8 cellular contexts compared by ENCODE assay signal in genomic region chr22:42519544-42520237, GRCh38. TPM values are rescaled to one million over a fixed set of nuclear protein-coding genes. Genes with fewer than 3 reads are reported as not detected.
DNase-seq lines count a peak whose midpoint lies in the region; ATAC-seq and TF ChIP-seq lines count a peak whose summit lies in the region.

Gene RRP7A, minus strand, starts transcription at chr22:42519796. Its CDS starts 10 bp downstream, at chr22:42519786.

- peak within 1 kb of the TSS; percentile 95 to 98 (median 98) for H3K4me3 Mint-ChIP-seq in CD4-positive, CD25-positive, alpha-beta regulatory T cell
- H3K4me3 Mint-ChIP-seq in activated T-helper 2 cell treated with anti-CD3 and anti-CD28 coated beads, Interferon-gamma antibody, Interleukin-2, Interleukin-4, amounts not matched to agents 10 μg/mL and 5 μg/mL and 100 μg/mL, durations not matched to agents 14 hours and 24 hours and 36 hours (ENCODE audit: low read depth): peak within 1 kb of the TSS; percentile 98
- peak within 1 kb of the TSS; percentile 93 for H3K4me3 Mint-ChIP-seq in natural killer cell
- H3K4me3 Mint-ChIP-seq in stimulated activated naive B cell treated with anti-CD40 and anti-IgM and Interleukin-4, amounts not matched to agents 10 μg/mL and 1 μg/mL and 100 μg/mL, for 72 hours: peak within 1 kb of the TSS; percentile 99 to 100

- H3K4me1 ChIP-seq in CD4-positive, CD25-positive, alpha-beta regulatory T cell (ENCODE audit: control insufficient read depth, insufficient read depth, low read length, poor library complexity, severe bottlenecking): peaks cover 5% of the 10 kb centered on the region

- no peaks in the 10 kb centered on the region for H3K9me3 ChIP-seq in CD4-positive, CD25-positive, alpha-beta regulatory T cell (ENCODE audit: control insufficient read depth in 2 of 2, low read length in 2 of 2)

- intact Hi-C loops in activated T-helper 2 cell treated with anti-CD3 and anti-CD28 coated beads, Interferon-gamma antibody, Interleukin-2, Interleukin-4, amounts not matched to agents 10 μg/mL and 5 μg/mL and 100 μg/mL, durations not matched to agents 14 hours and 24 hours and 36 hours (cut with micrococcal nuclease): no loop called here
- intact Hi-C loops in natural killer cell (cut with micrococcal nuclease): no loop called here

- H3K36me3 ChIP-seq in CD4-positive, CD25-positive, alpha-beta regulatory T cell (ENCODE audit: control insufficient read depth, insufficient read depth, low read length): peaks cover 17% of the 10 kb centered on the region

- H3K27me3 ChIP-seq in CD4-positive, CD25-positive, alpha-beta regulatory T cell (ENCODE audit: control insufficient read depth, insufficient read depth, low read length): no peaks in the 10 kb centered on the region

- no peaks in the 10 kb centered on the region for H3K27me3 Mint-ChIP-seq in CD4-positive, CD25-positive, alpha-beta regulatory T cell
- H3K27me3 Mint-ChIP-seq in activated T-helper 2 cell treated with anti-CD3 and anti-CD28 coated beads, Interferon-gamma antibody, Interleukin-2, Interleukin-4, amounts not matched to agents 10 μg/mL and 5 μg/mL and 100 μg/mL, durations not matched to agents 14 hours and 24 hours and 36 hours (ENCODE audit: low read depth): no peaks in the 10 kb centered on the region
- H3K27me3 Mint-ChIP-seq in natural killer cell (ENCODE audit: low read depth in 2 of 2): no peaks in the 10 kb centered on the region
- H3K27me3 Mint-ChIP-seq in stimulated activated naive B cell treated with anti-CD40 and anti-IgM and Interleukin-4, amounts not matched to agents 10 μg/mL and 1 μg/mL and 100 μg/mL, for 72 hours: no peaks in the 10 kb centered on the region

- no peaks in the 10 kb centered on the region for H3K36me3 Mint-ChIP-seq in CD4-positive, CD25-positive, alpha-beta regulatory T cell
- peaks cover 9% of the 10 kb centered on the region for H3K36me3 Mint-ChIP-seq in activated T-helper 2 cell treated with anti-CD3 and anti-CD28 coated beads, Interferon-gamma antibody, Interleukin-2, Interleukin-4, amounts not matched to agents 10 μg/mL and 5 μg/mL and 100 μg/mL, durations not matched to agents 14 hours and 24 hours and 36 hours (ENCODE audit: low read depth)
- no peaks in the 10 kb centered on the region for H3K36me3 Mint-ChIP-seq in natural killer cell
- H3K36me3 Mint-ChIP-seq in stimulated activated naive B cell treated with anti-CD40 and anti-IgM and Interleukin-4, amounts not matched to agents 10 μg/mL and 1 μg/mL and 100 μg/mL, for 72 hours: peaks cover 11 to 22% of the 10 kb centered on the region in 2 donors

- TF ChIP-seq CTCF in natural killer cell (IDR thresholded peaks at IDR 0.05): no peak

- H3K4me3 ChIP-seq in CD4-positive, CD25-positive, alpha-beta regulatory T cell (ENCODE audit: low read depth, low read length): peak within 1 kb of the TSS; percentile 72

- peaks cover 4 to 21% (median 10%) of the 10 kb centered on the region in 4 donors for H3K4me1 Mint-ChIP-seq in CD4-positive, CD25-positive, alpha-beta regulatory T cell
- peaks cover 9% of the 10 kb centered on the region for H3K4me1 Mint-ChIP-seq in activated T-helper 2 cell treated with anti-CD3 and anti-CD28 coated beads, Interferon-gamma antibody, Interleukin-2, Interleukin-4, amounts not matched to agents 10 μg/mL and 5 μg/mL and 100 μg/mL, durations not matched to agents 14 hours and 24 hours and 36 hours (ENCODE audit: low read depth)
- H3K4me1 Mint-ChIP-seq in natural killer cell: peaks cover 13 to 14% of the 10 kb centered on the region in 2 donors
- peaks cover 20 to 30% of the 10 kb centered on the region in 2 donors for H3K4me1 Mint-ChIP-seq in stimulated activated naive B cell treated with anti-CD40 and anti-IgM and Interleukin-4, amounts not matched to agents 10 μg/mL and 1 μg/mL and 100 μg/mL, for 72 hours

- peaks cover 0 to 2% (median 0%) of the 10 kb centered on the region in 7 donors for H3K9me3 Mint-ChIP-seq in CD4-positive, CD25-positive, alpha-beta regulatory T cell
- no peaks in the 10 kb centered on the region for H3K9me3 Mint-ChIP-seq in activated T-helper 2 cell treated with anti-CD3 and anti-CD28 coated beads, Interferon-gamma antibody, Interleukin-2, Interleukin-4, amounts not matched to agents 10 μg/mL and 5 μg/mL and 100 μg/mL, durations not matched to agents 14 hours and 24 hours and 36 hours
- no peaks in the 10 kb centered on the region for H3K9me3 Mint-ChIP-seq in natural killer cell
- H3K9me3 Mint-ChIP-seq in stimulated activated naive B cell treated with anti-CD40 and anti-IgM and Interleukin-4, amounts not matched to agents 10 μg/mL and 1 μg/mL and 100 μg/mL, for 72 hours: no peaks in the 10 kb centered on the region

- peak; percentile 76 to 90 (median 84) for DNase-seq in CD4-positive, CD25-positive, alpha-beta regulatory T cell
- DNase-seq in HT-29 (ENCODE audit: low spot score) (peak; percentile 51), RPMI8226 (peak; percentile 86), fibroblast of peridontal ligament (ENCODE audit: extremely low read depth) (peak; percentile 48), natural killer cell (peak; percentile 82)
- DNase-seq in activated T-helper 2 cell treated with anti-CD3 and anti-CD28 coated beads, Interferon-gamma antibody, Interleukin-2, Interleukin-4, amounts not matched to agents 10 μg/mL and 5 μg/mL and 100 μg/mL, durations not matched to agents 14 hours and 24 hours and 36 hours (ENCODE audit: low spot score): peak; percentile 78
- peak; percentile 61 for DNase-seq in stimulated activated naive B cell treated with anti-CD40 and anti-IgM and Interleukin-4, amounts not matched to agents 10 μg/mL and 1 μg/mL and 100 μg/mL, for 72 hours

- ATAC-seq in CD4-positive, CD25-positive, alpha-beta regulatory T cell (ENCODE audit: low read depth in 2 of 2): peak; percentile 95
- ATAC-seq in GM19324 (IDR thresholded peaks at IDR 0.05; ENCODE audit: low FRiP score, unreplicated experiment): peak; percentile 75
- peak; percentile 97 to 98 (median 97) for ATAC-seq in natural killer cell
- ATAC-seq in stimulated activated naive B cell treated with anti-CD40 and anti-IgM and Interleukin-4, amounts not matched to agents 10 μg/mL and 1 μg/mL and 100 μg/mL, for 72 hours (replicated peaks): peak; percentile 87 to 90

- peak within 1 kb of the TSS; percentile 90 to 98 (median 95) for H3K27ac Mint-ChIP-seq in CD4-positive, CD25-positive, alpha-beta regulatory T cell
- H3K27ac Mint-ChIP-seq in activated T-helper 2 cell treated with anti-CD3 and anti-CD28 coated beads, Interferon-gamma antibody, Interleukin-2, Interleukin-4, amounts not matched to agents 10 μg/mL and 5 μg/mL and 100 μg/mL, durations not matched to agents 14 hours and 24 hours and 36 hours: peak within 1 kb of the TSS; percentile 94
- peak within 1 kb of the TSS; percentile 58 to 93 for H3K27ac Mint-ChIP-seq in natural killer cell
- H3K27ac Mint-ChIP-seq in stimulated activated naive B cell treated with anti-CD40 and anti-IgM and Interleukin-4, amounts not matched to agents 10 μg/mL and 1 μg/mL and 100 μg/mL, for 72 hours: peak within 1 kb of the TSS; percentile 99

- H3K27ac ChIP-seq in CD4-positive, CD25-positive, alpha-beta regulatory T cell (ENCODE audit: insufficient read depth, low read length, poor library complexity, severe bottlenecking): peak within 1 kb of the TSS; percentile 77

RNA-seq across cellular contexts. Expression of gene RRP7A, which starts in this region (rescaled TPM):
- total RNA-seq in CD4-positive, CD25-positive, alpha-beta regulatory T cell: 56.0 TPM
- polyA plus RNA-seq in CD4-positive, CD25-positive, alpha-beta regulatory T cell: 10 to 100 TPM; 29.8 to 50.6 (median 45.2) TPM
- total RNA-seq in HT-29 (2014; rRNA removed; shearing (Covaris generic)): 38.6 and 40.2 TPM in 2 replicates
- 108 and 110 TPM in 2 replicates for total RNA-seq in activated T-helper 2 cell treated with anti-CD3 and anti-CD28 coated beads, Interferon-gamma antibody, Interleukin-2, Interleukin-4, amounts not matched to agents 10 μg/mL and 5 μg/mL and 100 μg/mL, durations not matched to agents 14 hours and 24 hours and 36 hours
- total RNA-seq in natural killer cell: 10 to 100 TPM; 31.3 to 43.0 (median 37.7) TPM

Comparison
In these comparisons a context has a peak if more than half of its experiments do, and no peak if none do; other contexts are left out.
1. Peak in every context shown above with its lines: DNase-seq, ATAC-seq, H3K4me3 ChIP-seq and H3K27ac ChIP-seq.